28 cellular contexts compared by ENCODE assay signal in the genomic region with DNA sequence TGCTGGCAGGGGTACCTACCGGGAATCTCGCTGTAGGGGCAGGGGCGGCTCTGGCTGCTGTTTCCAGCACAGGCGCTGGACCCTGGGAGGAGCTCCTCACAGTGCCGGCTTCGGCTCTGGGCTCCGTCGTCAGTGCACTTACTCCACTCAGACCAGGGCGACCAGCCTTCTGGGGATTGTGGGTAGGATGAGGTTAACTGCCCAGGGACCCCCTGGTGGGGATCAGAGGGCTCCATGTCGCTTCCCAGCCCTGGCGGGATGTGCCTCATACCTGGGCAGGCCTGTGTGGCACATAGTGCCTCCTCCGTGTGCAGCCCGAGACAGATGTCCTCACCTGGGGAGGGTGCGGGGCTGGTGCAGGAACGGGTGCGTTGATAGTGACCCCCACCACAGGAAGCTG.
"Had no signal": no experiment of that assay in that cellular context is flagged by ENCODE, and none has a peak within 500 bp of the region (broad histone marks: within the 10 kb centered on the region; RNA-seq: fewer than 3 reads in every experiment).

No MANE protein-coding gene starts in this region.

- DNase-seq: heart right ventricle; left colon; left lung; lower lobe of right lung; mammary epithelial cell; mesenchymal stem cell; naive thymus-derived CD8-positive, alpha-beta T cell; occipital lobe; ovary; retina; right cardiac atrium; stimulated activated CD4-positive, alpha-beta T cell treated with anti-CD3 and anti-CD28 coated beads, Interleukin-12 subunit alpha, Interleukin-12 subunit beta, amount 100 ng/mL, for 4 hours; stimulated activated CD4-positive, alpha-beta T cell treated with anti-CD3 and anti-CD28 coated beads, Interleukin-15, amount 100 ng/mL, for 24 hours; stimulated activated CD4-positive, alpha-beta T cell treated with anti-CD3 and anti-CD28 coated beads, Interleukin-2, amount 100 ng/mL, for 24 hours; stimulated activated CD4-positive, alpha-beta T cell treated with anti-CD3 and anti-CD28 coated beads, Interleukin-4, amount 100 ng/mL, for 1 hour; stimulated activated naive B cell treated with anti-CD40 and anti-IgM and Interleukin-4, amounts not matched to agents 10 μg/mL and 1 μg/mL and 100 μg/mL, for 72 hours; stimulated activated naive CD8-positive, alpha-beta T cell treated with anti-CD3 and anti-CD28 coated beads, Interleukin-15, Interleukin-2, amounts not matched to agents 100 U/mL and 50 U/mL, for 24 hours; stomach; testis; thyroid gland; transverse colon had no signal

- H3K27me3 ChIP-seq: hepatocyte, ovary, testis, thyroid gland, vagina had no signal

- ATAC-seq: heart right ventricle; left colon; left lung; lower lobe of right lung; naive thymus-derived CD8-positive, alpha-beta T cell; sciatic nerve; stimulated activated naive B cell treated with anti-CD40 and anti-IgM and Interleukin-4, amounts not matched to agents 10 μg/mL and 1 μg/mL and 100 μg/mL, for 72 hours; stimulated activated naive CD8-positive, alpha-beta T cell treated with anti-CD3 and anti-CD28 coated beads, Interleukin-15, Interleukin-2, amounts not matched to agents 100 U/mL and 50 U/mL, for 24 hours had no signal

- FAIRE-seq: keratinocyte had no signal

- H3K27ac ChIP-seq: heart right ventricle, hepatocyte, left lung, lower lobe of right lung, neutrophil, ovary, prostate gland, skin epidermis, stomach, testis, thyroid gland, transverse colon, vagina had no signal

- H3K4me1 ChIP-seq: heart right ventricle, left lung, lower lobe of right lung, prostate gland, testis, thyroid gland, transverse colon, vagina had no signal

- H3K4me3 ChIP-seq: heart right ventricle, hepatocyte, left lung, lower lobe of right lung, ovary, prostate gland, skin epidermis, stomach, thyroid gland, transverse colon, vagina had no signal

- H3K79me2 ChIP-seq: hepatocyte had no signal

- H2AFZ ChIP-seq: hepatocyte had no signal

- H3K9me3 ChIP-seq: heart right ventricle, left lung, lower lobe of right lung, neutrophil, ovary, prostate gland, stomach, testis, thyroid gland, transverse colon, vagina had no signal

- H3K4me2 ChIP-seq: hepatocyte had no signal

- H3K36me3 ChIP-seq: left lung, lower lobe of right lung, neutrophil, ovary, prostate gland, stomach, thyroid gland, transverse colon, vagina had no signal
